In genomic region chr11:369336-370018, GRCh38 we compare ENCODE assay signal across 1 cellular context.
TF ChIP-seq lines count a peak whose summit lies in the region.

Gene B4GALNT4, plus strand, starts transcription at chr11:369499. Its CDS starts 305 bp downstream, at chr11:369804.

TF ChIP-seq in IMR-90, 13 proteins besides CTCF, POLR2A, EP300 and RAD21 (continued from another document):
- TF ChIP-seq USF2 (IDR thresholded peaks at IDR 0.05; ENCODE audit: low read depth, low read length) (no peak), CEBPB (IDR thresholded peaks at IDR 0.05; ENCODE audit: low read depth, low read length) (no peak), NFE2L2 (IDR thresholded peaks at IDR 0.05; ENCODE audit: low read depth, low read length) (no peak), RFX5 (IDR thresholded peaks at IDR 0.05; ENCODE audit: low read depth, low read length) (no peak), MAFK (IDR thresholded peaks at IDR 0.05; ENCODE audit: low read depth, low read length) (no peak), MAZ (IDR thresholded peaks at IDR 0.05; ENCODE audit: borderline replicate concordance, low read depth, low read length) (no peak), SMC3 (IDR thresholded peaks at IDR 0.05; ENCODE audit: low read depth, low read length) (no peak), RCOR1 (IDR thresholded peaks at IDR 0.05; ENCODE audit: insufficient replicate concordance, low read length) (no peak), FOS (IDR thresholded peaks at IDR 0.05; ENCODE audit: low read depth, low read length) (no peak), MXI1 (IDR thresholded peaks at IDR 0.05; ENCODE audit: borderline replicate concordance, low read depth, low read length) (no peak), ELK1 (IDR thresholded peaks at IDR 0.05; ENCODE audit: borderline replicate concordance, low read depth, low read length) (no peak), CHD1 (IDR thresholded peaks at IDR 0.05; ENCODE audit: low read depth, low read length) (no peak)
TF ChIP-seq in IMR-90: peak in this region for 0.
